8 cellular contexts compared by ENCODE assay signal in the genomic region with DNA sequence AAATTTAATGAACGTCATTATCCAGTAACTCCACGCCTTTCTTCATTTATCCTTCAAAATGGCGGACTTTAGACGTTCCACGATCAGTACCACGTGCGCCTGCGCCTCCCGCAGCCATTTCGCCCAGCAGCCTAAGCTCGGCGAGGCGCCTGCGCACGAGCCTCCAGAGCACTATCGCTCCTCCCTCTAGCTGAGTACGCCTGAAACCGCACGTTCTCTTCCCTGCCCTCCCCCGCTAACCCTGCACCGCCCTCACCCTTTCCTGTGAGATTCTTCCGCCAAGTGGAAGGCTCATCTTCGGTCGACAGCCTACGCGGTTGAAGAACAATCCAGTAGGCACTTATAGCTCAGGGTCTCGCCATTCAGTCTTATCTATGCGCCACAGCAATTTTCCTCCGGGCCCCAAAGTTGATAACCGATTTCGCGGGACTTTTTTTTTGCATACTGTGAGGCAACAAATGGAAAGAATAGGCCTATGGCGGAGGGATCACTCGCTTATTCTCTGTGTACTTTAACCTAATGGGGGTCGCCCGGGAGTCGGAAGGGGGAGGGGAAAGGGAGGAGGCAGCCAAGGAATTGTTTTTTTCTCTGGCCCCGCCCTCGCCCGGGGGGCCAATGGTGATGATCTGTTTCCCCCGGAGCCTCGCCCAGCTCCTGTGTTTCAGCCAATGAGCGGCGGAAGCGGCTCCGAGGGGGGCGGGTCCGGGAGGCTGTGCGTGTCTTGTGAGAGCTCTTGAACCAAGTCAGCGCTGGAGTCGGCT. TPM values are rescaled to one million over a fixed set of nuclear protein-coding genes. Genes with fewer than 3 reads are reported as not detected.
DNase-seq lines count a peak whose midpoint lies in the region; ATAC-seq and TF ChIP-seq lines count a peak whose summit lies in the region.

A gene with protein sequence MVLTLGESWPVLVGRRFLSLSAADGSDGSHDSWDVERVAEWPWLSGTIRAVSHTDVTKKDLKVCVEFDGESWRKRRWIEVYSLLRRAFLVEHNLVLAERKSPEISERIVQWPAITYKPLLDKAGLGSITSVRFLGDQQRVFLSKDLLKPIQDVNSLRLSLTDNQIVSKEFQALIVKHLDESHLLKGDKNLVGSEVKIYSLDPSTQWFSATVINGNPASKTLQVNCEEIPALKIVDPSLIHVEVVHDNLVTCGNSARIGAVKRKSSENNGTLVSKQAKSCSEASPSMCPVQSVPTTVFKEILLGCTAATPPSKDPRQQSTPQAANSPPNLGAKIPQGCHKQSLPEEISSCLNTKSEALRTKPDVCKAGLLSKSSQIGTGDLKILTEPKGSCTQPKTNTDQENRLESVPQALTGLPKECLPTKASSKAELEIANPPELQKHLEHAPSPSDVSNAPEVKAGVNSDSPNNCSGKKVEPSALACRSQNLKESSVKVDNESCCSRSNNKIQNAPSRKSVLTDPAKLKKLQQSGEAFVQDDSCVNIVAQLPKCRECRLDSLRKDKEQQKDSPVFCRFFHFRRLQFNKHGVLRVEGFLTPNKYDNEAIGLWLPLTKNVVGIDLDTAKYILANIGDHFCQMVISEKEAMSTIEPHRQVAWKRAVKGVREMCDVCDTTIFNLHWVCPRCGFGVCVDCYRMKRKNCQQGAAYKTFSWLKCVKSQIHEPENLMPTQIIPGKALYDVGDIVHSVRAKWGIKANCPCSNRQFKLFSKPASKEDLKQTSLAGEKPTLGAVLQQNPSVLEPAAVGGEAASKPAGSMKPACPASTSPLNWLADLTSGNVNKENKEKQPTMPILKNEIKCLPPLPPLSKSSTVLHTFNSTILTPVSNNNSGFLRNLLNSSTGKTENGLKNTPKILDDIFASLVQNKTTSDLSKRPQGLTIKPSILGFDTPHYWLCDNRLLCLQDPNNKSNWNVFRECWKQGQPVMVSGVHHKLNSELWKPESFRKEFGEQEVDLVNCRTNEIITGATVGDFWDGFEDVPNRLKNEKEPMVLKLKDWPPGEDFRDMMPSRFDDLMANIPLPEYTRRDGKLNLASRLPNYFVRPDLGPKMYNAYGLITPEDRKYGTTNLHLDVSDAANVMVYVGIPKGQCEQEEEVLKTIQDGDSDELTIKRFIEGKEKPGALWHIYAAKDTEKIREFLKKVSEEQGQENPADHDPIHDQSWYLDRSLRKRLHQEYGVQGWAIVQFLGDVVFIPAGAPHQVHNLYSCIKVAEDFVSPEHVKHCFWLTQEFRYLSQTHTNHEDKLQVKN (N-terminal part only) (plus strand): TSS at position 741 of the 761 bp plus-strand sequence. CDS start 677 bp downstream, outside the sequence.

- ATAC-seq in GM21526 (IDR thresholded peaks at IDR 0.05; ENCODE audit: low FRiP score, unreplicated experiment): peak; percentile 76
- ATAC-seq in memory B cell (ENCODE audit: low read depth): peak; percentile 80

- H3K4me1 Mint-ChIP-seq in Caco-2 (ENCODE audit: low read depth, unreplicated experiment) (peaks cover 18% of the 10 kb centered on the region), memory B cell (peaks cover 24% of the 10 kb centered on the region)

- TF ChIP-seq CTCF in Caco-2 (IDR thresholded peaks at IDR 0.05; ENCODE audit: insufficient read depth in 1 of 2, low read depth in 1 of 2, low read length in 1 of 2, severe bottlenecking in 1 of 2, unreplicated experiment in 1 of 2) (no peak), OCI-LY1 (IDR thresholded peaks at IDR 0.05; ENCODE audit: low read length) (no peak)

- H3K36me3 Mint-ChIP-seq in Caco-2 (ENCODE audit: insufficient read depth, unreplicated experiment): peaks cover 32% of the 10 kb centered on the region
- peaks cover 21% of the 10 kb centered on the region for H3K36me3 Mint-ChIP-seq in memory B cell

- H2AFZ ChIP-seq in OCI-LY1 (ENCODE audit: low read length): peak within 1 kb of the TSS; percentile 100

- H4K20me1 ChIP-seq in OCI-LY1 (ENCODE audit: insufficient read depth, low read length): no peaks in the 10 kb centered on the region

- H3F3A ChIP-seq in OCI-LY1 (ENCODE audit: insufficient read depth, low read length): no peaks in the 10 kb centered on the region

- no peaks in the 10 kb centered on the region for H3K4me1 ChIP-seq in Caco-2
- peaks cover 21% of the 10 kb centered on the region for H3K4me1 ChIP-seq in OCI-LY1 (ENCODE audit: insufficient read depth, low read length, severe bottlenecking)
- H3K4me1 ChIP-seq in endocrine pancreas (ENCODE audit: control insufficient read depth, insufficient read depth, low read length): peaks cover 14% of the 10 kb centered on the region

- peak within 1 kb of the TSS; percentile 83 for H3K4me3 Mint-ChIP-seq in Caco-2 (ENCODE audit: unreplicated experiment)
- peak within 1 kb of the TSS; percentile 94 for H3K4me3 Mint-ChIP-seq in memory B cell

- H3K27me3 ChIP-seq in Caco-2 (replicated peaks; ENCODE audit: control insufficient read depth, insufficient read depth, low read length) (no peaks in the 10 kb centered on the region), OCI-LY1 (ENCODE audit: insufficient read depth, low read length) (no peaks in the 10 kb centered on the region), endocrine pancreas (ENCODE audit: control insufficient read depth, insufficient read depth, low read length) (no peaks in the 10 kb centered on the region)

- intact Hi-C loops in Caco-2 (cut with micrococcal nuclease; ENCODE audit: unreplicated experiment): loop anchor here (1.0 to 10.0 kb wide), 2 partner anchors 122 to 246 kb away; partner anchors contain the start of genes CHMP3, IMMT and MRPL35

- H3K36me3 ChIP-seq in Caco-2 (ENCODE audit: control insufficient read depth, insufficient read depth, low read length) (no peaks in the 10 kb centered on the region; the same call in 1 of the 2 replicates), OCI-LY1 (ENCODE audit: insufficient read depth, low read length) (peaks cover 30% of the 10 kb centered on the region), endocrine pancreas (ENCODE audit: control insufficient read depth, insufficient read depth, low read length) (no peaks in the 10 kb centered on the region)

- no peaks in the 10 kb centered on the region for H3K9me2 ChIP-seq in OCI-LY1 (ENCODE audit: low read depth, low read length)

- H3K27ac Mint-ChIP-seq in Caco-2 (ENCODE audit: unreplicated experiment): peak within 1 kb of the TSS; percentile 96
- peak within 1 kb of the TSS; percentile 96 for H3K27ac Mint-ChIP-seq in memory B cell

- DNase-seq in Caco-2 (peak; percentile 100), HuH-7 (ENCODE audit: low spot score) (peak; percentile 87), memory B cell (ENCODE audit: low spot score in 2 of 2) (peak; percentile 92 to 97)
- DNase-seq in activated CD8-positive, alpha-beta memory T cell treated with anti-CD3 and anti-CD28 coated beads, Interleukin-2, amount 50 U/mL, for 24 hours (ENCODE audit: extremely low read depth): peak; percentile 98
- peak; percentile 98 for DNase-seq in stimulated activated CD8-positive, alpha-beta memory T cell treated with anti-CD3 and anti-CD28 coated beads, Interleukin-12 subunit alpha, Interleukin-12 subunit beta, amount 100 ng/mL, for 1 hour (ENCODE audit: low read depth)

- H3K9me3 ChIP-seq in Caco-2 (peaks cover 23% of the 10 kb centered on the region), OCI-LY1 (ENCODE audit: low read length) (peaks cover 16% of the 10 kb centered on the region), endocrine pancreas (ENCODE audit: control insufficient read depth, low read length) (peaks cover 2% of the 10 kb centered on the region)

- BruUV-seq in Caco-2 (replicated peaks; lab: Mats Ljungman, UMichigan): no TSS peak

- H3K27ac ChIP-seq in OCI-LY1 (ENCODE audit: low read depth, low read length, poor library complexity, severe bottlenecking): peak within 1 kb of the TSS; percentile 96

- POLR2A ChIA-PET in Caco-2 (lab: Charles Lee): interaction anchor here (0.5 to 1.5 kb wide), 24 partner anchors 8 to 1124 kb away, joined by 3 to 10 read pairs (median 4); partner anchors contain the start of genes CHMP3, IMMT, POLR1A and PTCD3

- peak within 1 kb of the TSS; percentile 65 for H3K9ac ChIP-seq in OCI-LY1 (ENCODE audit: low read length)
- H3K9ac ChIP-seq in endocrine pancreas (ENCODE audit: control insufficient read depth, insufficient read depth, low read length): peak within 1 kb of the TSS; percentile 86

- H3K27me3 Mint-ChIP-seq in Caco-2 (ENCODE audit: insufficient read depth, unreplicated experiment): peaks cover 8% of the 10 kb centered on the region
- H3K27me3 Mint-ChIP-seq in memory B cell: no peaks in the 10 kb centered on the region

- peaks cover 41% of the 10 kb centered on the region for H3K9me3 Mint-ChIP-seq in Caco-2 (ENCODE audit: unreplicated experiment)
- peaks cover 12% of the 10 kb centered on the region for H3K9me3 Mint-ChIP-seq in memory B cell

- H3K4me3 ChIP-seq in Caco-2 (ENCODE audit: low read depth, low read length) (peak within 1 kb of the TSS; percentile 99), OCI-LY1 (ENCODE audit: low read depth, low read length, poor library complexity, severe bottlenecking) (peak within 1 kb of the TSS; percentile 84), endocrine pancreas (ENCODE audit: control insufficient read depth, insufficient read depth, low read length) (peak within 1 kb of the TSS; percentile 94)

- peak within 1 kb of the TSS; percentile 93 for H3K4me2 ChIP-seq in OCI-LY1 (ENCODE audit: low read length)

- H3K79me2 ChIP-seq in OCI-LY1 (ENCODE audit: insufficient read depth, low read length): peaks cover 31% of the 10 kb centered on the region

- CTCF ChIA-PET in Caco-2 (lab: Charles Lee): interaction anchor here (0.6 to 3.0 kb wide), 5 partner anchors 43 to 169 kb away, joined by 3 to 15 read pairs (median 5); no protein-coding TSS in a partner anchor

RNA-seq across cellular contexts. Expression of the gene that starts here (rescaled TPM):
- 47.4 and 52.4 TPM in 2 replicates for total RNA-seq in Caco-2 (2022)

Comparison
In these comparisons a context has a peak if more than half of its experiments do, and no peak if none do; other contexts are left out.
1. Peak in every context shown above with its lines: DNase-seq, ATAC-seq, H3K4me3 ChIP-seq and H3K27ac ChIP-seq.